In genomic region chr3:27669505-27670085, GRCh38 we compare ENCODE assay signal across 12 cellular contexts. TPM values are rescaled to one million over a fixed set of nuclear protein-coding genes. Genes with fewer than 3 reads are reported as not detected.
DNase-seq lines count a peak whose midpoint lies in the region; ATAC-seq lines count a peak whose summit lies in the region.
"Had no signal": no experiment of that assay in that cellular context is flagged by ENCODE, and none has a peak within 500 bp of the region (broad histone marks: within the 10 kb centered on the region; RNA-seq: fewer than 3 reads in every experiment).

No MANE protein-coding gene starts in this region.

- H3K36me3 Mint-ChIP-seq in naive thymus-derived CD4-positive, alpha-beta T cell, result no peaks in the 10 kb centered on the region

- H2BK12ac ChIP-seq in neuronal stem cell (ENCODE audit: low read length), result no peak overlapping the region

- H2BK15ac ChIP-seq in neuronal stem cell (ENCODE audit: low read length), result no peak overlapping the region

- in situ Hi-C loops in HAP-1 (cut with MboI; ENCODE audit: low sequenced_read_pairs), result no loop called here

- peak; percentile 80 to 82 for ATAC-seq in activated CD4-positive, CD25-positive, alpha-beta regulatory T cell treated with anti-CD3 and anti-CD28 coated beads, Interleukin-2, amount 50 U/mL, for 24 hours
- peak; percentile 43 for ATAC-seq in GM21619 (IDR thresholded peaks at IDR 0.05; ENCODE audit: unreplicated experiment)
- peak; percentile 27 for ATAC-seq in naive thymus-derived CD4-positive, alpha-beta T cell

- H3K23ac ChIP-seq in neuronal stem cell (ENCODE audit: low read depth, low read length, poor library complexity), result no peak overlapping the region

- no peak overlapping the region for H4K91ac ChIP-seq in neuronal stem cell (ENCODE audit: low read depth, low read length, poor library complexity)

- H2AFZ ChIP-seq in neuronal stem cell (ENCODE audit: low read length), result no peak overlapping the region

- no peak overlapping the region for H3K4me2 ChIP-seq in neuronal stem cell (ENCODE audit: insufficient read depth, low read length, poor library complexity, severe bottlenecking)

- no peaks in the 10 kb centered on the region for H3K9me3 Mint-ChIP-seq in naive thymus-derived CD4-positive, alpha-beta T cell

- H3K14ac ChIP-seq in neuronal stem cell (ENCODE audit: low read length), result no peak overlapping the region

- no peaks in the 10 kb centered on the region for H3K36me3 ChIP-seq in naive thymus-derived CD4-positive, alpha-beta T cell (ENCODE audit: control insufficient read depth in 2 of 3, insufficient read depth in 3 of 3, low read length in 3 of 3)
- H3K36me3 ChIP-seq in HAP-1 (replicated peaks) (no peaks in the 10 kb centered on the region), neuronal stem cell (replicated peaks in 1 of 2; ENCODE audit: control insufficient read depth in 2 of 2, insufficient read depth in 2 of 2, low read length in 2 of 2) (no peaks in the 10 kb centered on the region)

- no peak overlapping the region for H2BK120ac ChIP-seq in neuronal stem cell (ENCODE audit: low read depth, low read length)

- no peaks in the 10 kb centered on the region for H3K4me1 ChIP-seq in naive thymus-derived CD4-positive, alpha-beta T cell (ENCODE audit: control insufficient read depth in 2 of 2, insufficient read depth in 2 of 2, low read length in 2 of 2)
- peaks cover 6% of the 10 kb centered on the region for H3K4me1 ChIP-seq in HAP-1
- H3K4me1 ChIP-seq in neuronal stem cell (ENCODE audit: control insufficient read depth in 2 of 2, insufficient read depth in 1 of 2, low read depth in 1 of 2, low read length in 2 of 2), result peaks cover 4 to 5% of the 10 kb centered on the region in 2 donors

- no peak overlapping the region for H2BK5ac ChIP-seq in neuronal stem cell (ENCODE audit: low read length)

- POLR2A ChIA-PET in naive thymus-derived CD4-positive, alpha-beta T cell (lab: Charles Lee), result no interaction called here

- no peaks in the 10 kb centered on the region for H3K27me3 ChIP-seq in naive thymus-derived CD4-positive, alpha-beta T cell (ENCODE audit: control insufficient read depth in 2 of 2, insufficient read depth in 2 of 2, low read length in 2 of 2)
- H3K27me3 ChIP-seq in HAP-1 (ENCODE audit: low read depth) (no peaks in the 10 kb centered on the region), neuronal stem cell (ENCODE audit: control insufficient read depth in 3 of 3, insufficient read depth in 3 of 3, low read depth in 1 of 3, low read length in 3 of 3) (no peaks in the 10 kb centered on the region)

- intact Hi-C loops in naive thymus-derived CD4-positive, alpha-beta T cell (cut with micrococcal nuclease), result loop anchor here in 1 of 2 donors (5.0 kb wide), 1 partner anchor 187 kb away; the partner anchor contains the start of gene SLC4A7

- no peaks in the 10 kb centered on the region for H3K79me1 ChIP-seq in neuronal stem cell (ENCODE audit: low read depth, low read length)

- no peak overlapping the region for H3K4ac ChIP-seq in neuronal stem cell (ENCODE audit: low read length)

- no peak overlapping the region for H3K27ac Mint-ChIP-seq in naive thymus-derived CD4-positive, alpha-beta T cell

- no peak overlapping the region for H3K9ac ChIP-seq in neuronal stem cell (ENCODE audit: low read depth, low read length, poor library complexity)

- peaks cover 4 to 31% (median 9%) of the 10 kb centered on the region in 7 donors for H3K4me1 Mint-ChIP-seq in naive thymus-derived CD4-positive, alpha-beta T cell

- no peak overlapping the region for H4K8ac ChIP-seq in neuronal stem cell (ENCODE audit: low read depth, low read length)

- H2AK5ac ChIP-seq in neuronal stem cell (ENCODE audit: low read depth, low read length), result no peak overlapping the region

- no peak overlapping the region for H3K18ac ChIP-seq in neuronal stem cell (ENCODE audit: low read length)

- H3K27me3 Mint-ChIP-seq in naive thymus-derived CD4-positive, alpha-beta T cell, result peaks cover 0 to 4% (median 0%) of the 10 kb centered on the region in 5 donors

- CTCF ChIA-PET in naive thymus-derived CD4-positive, alpha-beta T cell (lab: Charles Lee), result no interaction called here

- no CpG with 5 or more reads among the region's 3 CpGs for WGBS in neuronal stem cell (ENCODE audit: extremely low coverage in 2 of 2, insufficient read length in 2 of 2, insufficient replicate concordance in 1 of 2), 2 donors

- H3K4me3 Mint-ChIP-seq in naive thymus-derived CD4-positive, alpha-beta T cell, result no peak overlapping the region

- DNase-seq in activated CD4-positive, CD25-positive, alpha-beta regulatory T cell treated with anti-CD3 and anti-CD28 coated beads, Interleukin-2, amount 50 U/mL, for 72 hours, result no peak
- DNase-seq in Jurkat, Clone E6-1 (ENCODE audit: low read depth, low spot score), result peak; percentile 27
- no peak for DNase-seq in naive thymus-derived CD4-positive, alpha-beta T cell
- DNase-seq in HAP-1 (ENCODE audit: low spot score in 2 of 2) (no peak), HuH-7 (ENCODE audit: low spot score) (no peak), neuronal stem cell (ENCODE audit: low spot score) (no peak)
- DNase-seq: activated naive CD4-positive, alpha-beta T cell; KBM-7; SHP77 had no signal

- H3K9me3 ChIP-seq in naive thymus-derived CD4-positive, alpha-beta T cell (ENCODE audit: control insufficient read depth in 2 of 3, low read length in 3 of 3), result no peaks in the 10 kb centered on the region
- no peaks in the 10 kb centered on the region for H3K9me3 ChIP-seq in HAP-1
- H3K9me3 ChIP-seq in neuronal stem cell (replicated peaks in 1 of 2; ENCODE audit: control insufficient read depth in 2 of 2, insufficient read depth in 1 of 2, low read depth in 1 of 2, low read length in 2 of 2), result no peaks in the 10 kb centered on the region

- H3K27ac ChIP-seq in naive thymus-derived CD4-positive, alpha-beta T cell (ENCODE audit: low read depth, low read length), result no peak overlapping the region
- H3K27ac ChIP-seq in neuronal stem cell (replicated peaks; ENCODE audit: low read length), result no peak overlapping the region

- H3K4me3 ChIP-seq in Jurkat, Clone E6-1 (ENCODE audit: low read length), result no peak overlapping the region
- no peak overlapping the region for H3K4me3 ChIP-seq in naive thymus-derived CD4-positive, alpha-beta T cell (ENCODE audit: low read length)
- no peak overlapping the region for H3K4me3 ChIP-seq in HAP-1
- H3K4me3 ChIP-seq in neuronal stem cell (ENCODE audit: low read length in 2 of 2), result no peak overlapping the region

RNA-seq across cellular contexts. Expression of gene EOMES, which starts 52.5 kb away (rescaled TPM):
- 3.5 TPM for polyA plus RNA-seq in Jurkat, Clone E6-1 (2012; ENCODE audit: insufficient read depth, insufficient read length)
- total RNA-seq in naive thymus-derived CD4-positive, alpha-beta T cell, result 1 to 10 TPM in 4 of 5 experiments, under 1 TPM in 1; 0.67 to 9.5 (median 1.4) TPM
- 1 to 10 TPM; 1.5 to 1.9 TPM for polyA plus RNA-seq in naive thymus-derived CD4-positive, alpha-beta T cell
- polyA plus RNA-seq in neuronal stem cell (2013, experiment 1 of 2), result 0.06 TPM
- 0.07 TPM for polyA plus RNA-seq in neuronal stem cell (2013, experiment 2 of 2)
- total RNA-seq: myocyte had no signal

Comparison
In these comparisons a context has a peak if more than half of its experiments do, and no peak if none do; other contexts are left out.
1. ATAC-seq: peak in every context shown above with its lines; median percentile 81 in activated CD4-positive, CD25-positive, alpha-beta regulatory T cell treated with anti-CD3 and anti-CD28 coated beads, Interleukin-2, amount 50 U/mL, for 24 hours; 43 in GM21619; 27 in naive thymus-derived CD4-positive, alpha-beta T cell.